In genomic region chr5:94849821-94850736, GRCh38 we compare ENCODE assay signal across 8 cellular contexts.
DNase-seq lines count a peak whose midpoint lies in the region; ATAC-seq and FAIRE-seq lines count a peak whose summit lies in the region.

No MANE protein-coding gene starts in this region.

- H3K4me3 ChIP-seq in HUES6 (ENCODE audit: low read depth, low read length): no peak overlapping the region; the same call in 1 of the 2 replicates

- H3K4me1 ChIP-seq in HUES6 (ENCODE audit: control insufficient read depth, insufficient read depth, low read length): peaks cover 25% of the 10 kb centered on the region

- DNase-seq in EH (ENCODE audit: low read depth) (peak; percentile 47), RKO (ENCODE audit: low spot score) (peak; percentile 62), cerebellum (ENCODE audit: low spot score) (peak; percentile 71), lung microvascular endothelial cell (ENCODE audit: low read depth in 2 of 2) (peak; percentile 60 to 68), mucosa of gallbladder (ENCODE audit: low spot score) (no peak)

- peak overlapping the region; percentile 32; the same call in 1 of the 2 replicates for H3K27ac ChIP-seq in HUES6 (ENCODE audit: low read depth, low read length)

- no peaks in the 10 kb centered on the region for H3K27me3 ChIP-seq in HUES6 (ENCODE audit: control insufficient read depth, insufficient read depth, low read length)

- H3K9ac ChIP-seq in HUES6 (ENCODE audit: low read length): no peak overlapping the region

- no peaks in the 10 kb centered on the region for H3K9me3 ChIP-seq in HUES6 (ENCODE audit: control insufficient read depth, insufficient read depth, low read depth, low read length)

- H3K36me3 ChIP-seq in HUES6 (ENCODE audit: control insufficient read depth, insufficient read depth, low read length): no peaks in the 10 kb centered on the region

- peak; percentile 94 for ATAC-seq in GM21717 (IDR thresholded peaks at IDR 0.05; ENCODE audit: unreplicated experiment)

- peak; percentile 59 for FAIRE-seq in A204.1 (lab: Jason Lieb, UNC)
